ENCODE assay signal across 18 cellular contexts in genomic region chr13:98311200-98311548, GRCh38.
DNase-seq lines count a peak whose midpoint lies in the region; ATAC-seq, FAIRE-seq and TF ChIP-seq lines count a peak whose summit lies in the region.
"Had no signal": no experiment of that assay in that cellular context is flagged by ENCODE, and none has a peak within 500 bp of the region (broad histone marks: within the 10 kb centered on the region; RNA-seq: fewer than 3 reads in every experiment).

No MANE protein-coding gene starts in this region.

- peak overlapping the region; percentile 57; the same call in 1 of the 2 replicates for H3K27ac Mint-ChIP-seq in WTC11

- ATAC-seq in WTC11: no peak
- peak; percentile 21; the same call in 2 of the 3 replicates for ATAC-seq in HepG2
- peak in 2 of 4 donors; percentile 7 to 14 for ATAC-seq in pancreas
- ATAC-seq: K562, SK-N-SH treated with all-trans-retinoic acid at 6 μM for 48 hours had no signal

- no peak overlapping the region for H3K4me3 Mint-ChIP-seq in WTC11

- WGBS in HepG2 (ENCODE audit: low lambda C conversion rate): 69% methylated on average over 1 of the region's 1 CpG
- 11 to 13% methylated on average over 1 of the region's 1 CpG for WGBS in pancreas, 2 donors

- POLR2A ChIA-PET in WTC11 (lab: Charles Lee): interaction anchor here (0.5 kb wide), 1 partner anchor 29 kb away, joined by 5 read pairs; no protein-coding TSS in a partner anchor
- POLR2A ChIA-PET in HepG2 (lab: Yijun Ruan, JAX): interaction anchor here (1.0 kb wide), 1 partner anchor 45 kb away, joined by 5 read pairs; no protein-coding TSS in a partner anchor
- POLR2A ChIA-PET in PC-9 (lab: Charles Lee; ENCODE audit: unreplicated experiment): no interaction called here

- TF ChIP-seq CTCF in WTC11 (IDR thresholded peaks at IDR 0.05) (no peak), HepG2 (CRISPR knock-in tag; IDR thresholded peaks at IDR 0.05) (no peak), pancreas (IDR thresholded peaks at IDR 0.05) (no peak), PC-9 (conservative IDR thresholded peaks at IDR 0.05) (no peak)

- BruUV-seq in HepG2 (replicated peaks; lab: Mats Ljungman, UMichigan) (no TSS peak), PC-9 (replicated peaks; lab: Mats Ljungman, UMichigan) (no TSS peak)

- H3K4me3 ChIP-seq in BLaER1: no peak overlapping the region
- H3K4me3 ChIP-seq in HepG2 (replicated peaks in 1 of 3; ENCODE audit: insufficient read depth in 1 of 3, low read depth in 2 of 3, low read length in 3 of 3): peak overlapping the region in 1 of 3 experiments; percentile 5; a peak in 1 of 6 replicates
- no peak overlapping the region for H3K4me3 ChIP-seq in pancreas
- H3K4me3 ChIP-seq in PC-9: no peak overlapping the region
- H3K4me3 ChIP-seq: K562, Peyer's patch had no signal

- no peaks in the 10 kb centered on the region for H3K36me3 Mint-ChIP-seq in WTC11

- H3K9me2 ChIP-seq in PC-9 (ENCODE audit: insufficient read depth): no peaks in the 10 kb centered on the region

- DNase-seq in WTC11 (ENCODE audit: low spot score) (no peak), HepG2 (ENCODE audit: low spot score) (no peak), pancreas (no peak), NCI-H510A treated with DMSO at 0.1 percent for 48 hours (lab: John Stamatoyannopoulos, UW) (no peak), NCI-H446 (lab: John Stamatoyannopoulos, UW) (no peak), PC-9 (no peak)
- DNase-seq in activated naive CD4-positive, alpha-beta T cell treated with anti-CD3 and anti-CD28 coated beads, Interleukin-2, amount 50 U/mL, for 16 hours: no peak
- DNase-seq: DMS53, H7, NCI-H1048, NCI-H1694, NCI-H82, Peyer's patch, Right ventricle myocardium superior had no signal

- no peak for TF ChIP-seq RAD21 in HepG2 (CRISPR knock-in tag; IDR thresholded peaks at IDR 0.05)

- peak overlapping the region; percentile 74 for H3K4me2 ChIP-seq in BLaER1
- H3K4me2 ChIP-seq in HepG2 (ENCODE audit: low read depth, low read length): peak overlapping the region; percentile 32; the same call in 1 of the 2 replicates
- no peak overlapping the region for H3K4me2 ChIP-seq in PC-9

- H3K79me2 ChIP-seq in HepG2 (ENCODE audit: insufficient read depth, low read length) (peaks cover 79% of the 10 kb centered on the region), PC-9 (ENCODE audit: low read depth) (no peaks in the 10 kb centered on the region)

- 0 out of 2 replicates have a peak overlapping the region, but pooled peaks have one; percentile 4 for H3K27ac ChIP-seq in BLaER1
- peak overlapping the region; percentile 62 for H3K27ac ChIP-seq in HepG2 (ENCODE audit: extremely low read length, insufficient read depth, low read length)
- peak overlapping the region in 3 of 4 donors; percentile 6 to 78 (median 73) for H3K27ac ChIP-seq in pancreas
- no peak overlapping the region for H3K27ac ChIP-seq in PC-9
- H3K27ac ChIP-seq: 22Rv1, Peyer's patch had no signal

- H3K9ac ChIP-seq in BLaER1 (no peak overlapping the region), HepG2 (ENCODE audit: insufficient read depth, low read depth, low read length) (no peak overlapping the region)

- CTCF ChIA-PET in WTC11 (lab: Charles Lee): no interaction called here
- CTCF ChIA-PET in HepG2 (lab: Yijun Ruan, JAX; ENCODE audit: low intra/inter-chr PET ratio, low total read pairs): no interaction called here
- CTCF ChIA-PET in PC-9 (lab: Charles Lee): interaction anchor here (0.8 kb wide), 1 partner anchor 9 kb away, joined by 3 read pairs; no protein-coding TSS in a partner anchor

- TF ChIP-seq POLR2A in HepG2 (IDR thresholded peaks at IDR 0.05; ENCODE audit: insufficient read depth in 1 of 2, low read depth in 2 of 2, low read length in 2 of 2): no peak

- intact Hi-C loops in HepG2 (cut with micrococcal nuclease; ENCODE audit: unreplicated experiment): no loop called here
- intact Hi-C loops in pancreas (cut with DNase I): no loop called here
- intact Hi-C loops in PC-9 (cut with micrococcal nuclease; ENCODE audit: unreplicated experiment): no loop called here

- no peaks in the 10 kb centered on the region for H3K27me3 Mint-ChIP-seq in WTC11 (ENCODE audit: low read depth)

- H2AFZ ChIP-seq in HepG2 (ENCODE audit: low read length): no peak overlapping the region
- H2AFZ ChIP-seq in PC-9: no peak overlapping the region

- no peaks in the 10 kb centered on the region for H3K27me3 ChIP-seq in BLaER1
- H3K27me3 ChIP-seq in HepG2 (ENCODE audit: control insufficient read depth in 1 of 2, insufficient read depth in 2 of 2, low read length in 2 of 2): no peaks in the 10 kb centered on the region
- H3K27me3 ChIP-seq in pancreas: no peaks in the 10 kb centered on the region
- no peaks in the 10 kb centered on the region for H3K27me3 ChIP-seq in PC-9 (ENCODE audit: insufficient read depth, low read depth)
- H3K27me3 ChIP-seq: Peyer's patch had no signal

- in situ Hi-C loops in HepG2 (cut with HindIII; ENCODE audit: extremely low pct_ligation_motif_present, low pct_unique_long_range_greater_than_20kb): no loop called here

- no peaks in the 10 kb centered on the region for H3K9me3 Mint-ChIP-seq in WTC11

- H3F3A ChIP-seq in PC-9 (ENCODE audit: insufficient read depth, low read depth): no peaks in the 10 kb centered on the region

- H4K20me1 ChIP-seq in BLaER1: no peaks in the 10 kb centered on the region
- peaks cover 19% of the 10 kb centered on the region for H4K20me1 ChIP-seq in HepG2 (ENCODE audit: insufficient read depth, low read length)
- no peaks in the 10 kb centered on the region for H4K20me1 ChIP-seq in PC-9 (ENCODE audit: insufficient read depth)

- no peak for TF ChIP-seq EP300 in HepG2 (IDR thresholded peaks at IDR 0.05; ENCODE audit: low read depth in 2 of 2, low read length in 2 of 2)
- no peak for TF ChIP-seq EP300 in HepG2 (CRISPR knock-in tag; IDR thresholded peaks at IDR 0.05; ENCODE audit: borderline replicate concordance)

- no peak for FAIRE-seq in HepG2 (lab: Jason Lieb, UNC)
- no peak for FAIRE-seq in pancreas (lab: Jason Lieb, UNC)
- FAIRE-seq: K562 had no signal

- peaks cover 86% of the 10 kb centered on the region for H3K4me1 ChIP-seq in BLaER1
- peaks cover 89% of the 10 kb centered on the region for H3K4me1 ChIP-seq in HepG2 (ENCODE audit: insufficient read depth, low read length)
- peaks cover 0 to 32% (median 24%) of the 10 kb centered on the region in 3 donors for H3K4me1 ChIP-seq in pancreas
- no peaks in the 10 kb centered on the region for H3K4me1 ChIP-seq in PC-9 (replicated peaks; ENCODE audit: insufficient read depth)

- 0 out of 2 replicates have a peak, but pooled peaks cover 3% of the 10 kb centered on the region for H3K36me3 ChIP-seq in BLaER1
- H3K36me3 ChIP-seq in HepG2 (replicated peaks in 1 of 2; ENCODE audit: control insufficient read depth in 1 of 2, insufficient read depth in 2 of 2, low read length in 2 of 2): peaks cover 7 to 40% of the 10 kb centered on the region in 2 experiments
- no peaks in the 10 kb centered on the region for H3K36me3 ChIP-seq in pancreas
- H3K36me3 ChIP-seq in PC-9 (ENCODE audit: low read depth): no peaks in the 10 kb centered on the region
- H3K36me3 ChIP-seq: Peyer's patch had no signal

- peaks cover 58% of the 10 kb centered on the region for H3K4me1 Mint-ChIP-seq in WTC11

- H3K9me3 ChIP-seq in BLaER1 (no peaks in the 10 kb centered on the region), HepG2 (ENCODE audit: low read length) (no peaks in the 10 kb centered on the region), pancreas (no peaks in the 10 kb centered on the region), PC-9 (ENCODE audit: insufficient read depth, low read depth) (no peaks in the 10 kb centered on the region)
- H3K9me3 ChIP-seq: Peyer's patch had no signal

TF ChIP-seq in WTC11, 78 proteins besides CTCF, POLR2A, EP300 and RAD21 (continues in another document):
- no peak for TF ChIP-seq CREB1 (CRISPR knock-in tag; IDR thresholded peaks at IDR 0.05)
- TF ChIP-seq STAT6 (CRISPR knock-in tag; conservative IDR thresholded peaks at IDR 0.05; ENCODE audit: low read depth): no peak
- TF ChIP-seq CREM (CRISPR knock-in tag; IDR thresholded peaks at IDR 0.05): no peak

TF ChIP-seq in HepG2, 621 proteins besides CTCF, POLR2A, EP300 and RAD21 (continues in another document):
- TF ChIP-seq ZNF614 (CRISPR knock-in tag; IDR thresholded peaks at IDR 0.05; ENCODE audit: borderline replicate concordance) (no peak), ZNF256 (CRISPR knock-in tag; conservative IDR thresholded peaks at IDR 0.05) (no peak), BRF2 (CRISPR knock-in tag; IDR thresholded peaks at IDR 0.05) (no peak), SIX4 (CRISPR knock-in tag; IDR thresholded peaks at IDR 0.05) (no peak), ZNF326 (CRISPR knock-in tag; IDR thresholded peaks at IDR 0.05; ENCODE audit: borderline replicate concordance) (no peak), NR2F1 (CRISPR knock-in tag; IDR thresholded peaks at IDR 0.05) (no peak), CSRNP2 (CRISPR knock-in tag; conservative IDR thresholded peaks at IDR 0.05; ENCODE audit: low read depth) (no peak), FOXJ3 (CRISPR knock-in tag; IDR thresholded peaks at IDR 0.05; ENCODE audit: borderline replicate concordance) (0 out of 2 replicates have a peak, but pooled peaks have one; percentile 2)
